ENCODE assay signal across 19 cellular contexts in the genomic region with DNA sequence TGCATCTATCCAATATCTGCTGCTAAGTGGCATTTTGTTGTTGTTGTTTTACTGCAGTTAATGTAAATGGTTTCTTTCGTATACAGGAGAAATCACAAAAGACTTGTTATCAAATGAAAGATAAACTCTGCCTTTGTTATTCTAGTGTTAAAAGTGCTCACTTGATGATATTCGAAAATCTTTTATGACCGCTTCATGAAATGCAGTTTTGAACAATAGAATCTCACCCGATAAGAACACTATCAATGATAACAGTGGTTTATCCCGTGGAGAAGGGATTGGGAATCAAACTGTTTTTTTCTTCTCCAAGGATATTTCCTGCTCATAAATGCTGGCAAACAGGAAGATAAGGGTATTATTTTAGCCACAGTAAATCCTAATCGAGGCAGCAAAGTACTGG.
"Had no signal": no experiment of that assay in that cellular context is flagged by ENCODE, and none has a peak within 500 bp of the region (broad histone marks: within the 10 kb centered on the region; RNA-seq: fewer than 3 reads in every experiment).

No MANE protein-coding gene starts in this region.

- H3K4me1 ChIP-seq: colonic mucosa, esophagus muscularis mucosa, foreskin keratinocyte, gastroesophageal sphincter, heart left ventricle, left lung, lower lobe of right lung had no signal

- ATAC-seq: effector memory CD8-positive, alpha-beta T cell; foreskin keratinocyte; gastroesophageal sphincter; heart left ventricle; left cardiac atrium; left lung; left ventricle myocardium superior; lower lobe of right lung had no signal

- H3K36me3 ChIP-seq: colonic mucosa, esophagus muscularis mucosa, gastroesophageal sphincter, heart left ventricle, left lung, lower lobe of right lung had no signal

- H3K27me3 Mint-ChIP-seq: dendritic cell treated with granulocyte-macrophage colony-stimulating factor and Interleukin-4, amounts not matched to agents 40 ng/mL and 50 ng/mL, for 4 days; effector memory CD8-positive, alpha-beta T cell had no signal

- H3K27ac ChIP-seq: colonic mucosa, epithelial cell of prostate, esophagus muscularis mucosa, foreskin keratinocyte, gastroesophageal sphincter, heart left ventricle, left lung, lower lobe of right lung had no signal

- H3K4me3 Mint-ChIP-seq: dendritic cell treated with granulocyte-macrophage colony-stimulating factor and Interleukin-4, amounts not matched to agents 40 ng/mL and 50 ng/mL, for 4 days; effector memory CD8-positive, alpha-beta T cell; endodermal cell had no signal

- H3K9me3 ChIP-seq: colonic mucosa, esophagus muscularis mucosa, gastroesophageal sphincter, heart left ventricle, left lung, lower lobe of right lung had no signal

- H3K9me3 Mint-ChIP-seq: endodermal cell had no signal

- H3K27ac Mint-ChIP-seq: dendritic cell treated with granulocyte-macrophage colony-stimulating factor and Interleukin-4, amounts not matched to agents 40 ng/mL and 50 ng/mL, for 4 days; effector memory CD8-positive, alpha-beta T cell had no signal

- H3K27me3 ChIP-seq: colonic mucosa, esophagus muscularis mucosa, foreskin keratinocyte, gastroesophageal sphincter, heart left ventricle, left lung had no signal

- DNase-seq: colonic mucosa; cortex of kidney; effector CD8-positive, alpha-beta T cell; effector memory CD8-positive, alpha-beta T cell; endodermal cell; erythroblast; foreskin keratinocyte; heart left ventricle; hippocampal formation; left cardiac atrium; left lung; left ventricle myocardium superior; lower lobe of right lung; mesenchymal stem cell; midbrain had no signal

- H3K4me3 ChIP-seq: colonic mucosa, esophagus muscularis mucosa, gastroesophageal sphincter, heart left ventricle, left lung, lower lobe of right lung had no signal
